15 cellular contexts compared by ENCODE assay signal in the genomic region with DNA sequence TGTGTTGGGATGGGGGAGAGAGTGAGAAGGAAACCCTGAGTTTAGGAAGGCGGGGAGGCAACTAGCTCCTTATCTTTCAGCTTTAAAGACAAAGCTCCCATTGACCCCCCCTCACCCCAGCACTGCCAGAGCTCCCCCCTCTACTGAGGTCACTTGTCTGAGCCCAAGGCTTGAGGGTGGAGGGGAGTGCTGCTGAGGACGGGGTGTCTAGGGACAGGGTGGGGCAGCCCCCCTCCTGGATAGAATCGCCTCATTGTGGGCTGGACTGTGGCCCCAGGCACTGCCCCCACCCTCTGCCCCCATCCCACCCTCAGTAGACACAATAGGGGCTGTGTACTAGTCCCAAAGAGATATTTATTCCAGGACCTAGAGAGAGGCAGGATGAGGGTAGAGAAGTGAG. TPM values are rescaled to one million over a fixed set of nuclear protein-coding genes. Genes with fewer than 3 reads are reported as not detected.
DNase-seq lines count a peak whose midpoint lies in the region; ATAC-seq and FAIRE-seq lines count a peak whose summit lies in the region.
"Had no signal": no experiment of that assay in that cellular context is flagged by ENCODE, and none has a peak within 500 bp of the region (broad histone marks: within the 10 kb centered on the region; RNA-seq: fewer than 3 reads in every experiment).

No MANE protein-coding gene starts in this region.

- H3K9me3 ChIP-seq in muscle layer of duodenum (ENCODE audit: control insufficient read depth in 1 of 2, low read length in 2 of 2) = no peaks in the 10 kb centered on the region

- no peak for FAIRE-seq in frontal cortex (lab: Jason Lieb, UNC)

- H3K4me1 ChIP-seq in muscle layer of duodenum (ENCODE audit: control insufficient read depth in 1 of 2, insufficient read depth in 2 of 2, low read length in 2 of 2) = peaks cover 0 to 22% of the 10 kb centered on the region in 2 donors

- H3K27ac ChIP-seq in muscle layer of duodenum (ENCODE audit: low read length) = peak overlapping the region; percentile 82
- H3K27ac ChIP-seq: epithelial cell of prostate had no signal

- H3K36me3 ChIP-seq in muscle layer of duodenum (ENCODE audit: control insufficient read depth in 1 of 2, insufficient read depth in 2 of 2, low read length in 2 of 2) = no peaks in the 10 kb centered on the region

- no peak overlapping the region for H3K4me3 ChIP-seq in muscle layer of duodenum (ENCODE audit: low read depth in 1 of 2, low read length in 2 of 2)
- H3K4me3 ChIP-seq: lung had no signal

- H3K27me3 ChIP-seq in muscle layer of duodenum (ENCODE audit: low read depth, low read length) = no peaks in the 10 kb centered on the region

- DNase-seq in amygdala (lab: John Stamatoyannopoulos, UW) = peak in 54 of 56 donors; percentile 16 to 95 (median 80)
- peak; percentile 52 to 78 for DNase-seq in frontal cortex (ENCODE audit: low spot score in 2 of 2)
- peak; percentile 91 for DNase-seq in superior temporal gyrus (ENCODE audit: extremely low spot score)
- DNase-seq in AG20443 (ENCODE audit: low spot score) = no peak
- no peak for DNase-seq in NOMO-1 treated with dmso at 0.1 percent for 144 hours (lab: John Stamatoyannopoulos, UW; ENCODE audit: unreplicated experiment)
- DNase-seq: activated B cell treated with CpG ODN at 0.5 μM for 24 hours, NCI-H2029, NCI-H446, Right ventricle myocardium superior had no signal

- ATAC-seq in GM19328 (IDR thresholded peaks at IDR 0.05; ENCODE audit: unreplicated experiment) (no peak), HG02884 (IDR thresholded peaks at IDR 0.05; ENCODE audit: unreplicated experiment) (no peak)

RNA-seq across cellular contexts. Expression of a gene that starts 3.0 kb away (rescaled TPM):
- 2.0 TPM for total RNA-seq in frontal cortex
- total RNA-seq: activated B cell treated with CpG ODN at 0.5 μM for 24 hours, B cell had no signal

RNA-seq across cellular contexts. Expression of a gene that starts 21.4 kb away (rescaled TPM):
- 74.6 TPM for total RNA-seq in frontal cortex

RNA-seq across cellular contexts. Expression of a gene that starts 33.5 kb away (rescaled TPM):
- total RNA-seq in frontal cortex = 1,399 TPM

RNA-seq across cellular contexts. Expression of a gene that starts 35.1 kb away (rescaled TPM):
- total RNA-seq in frontal cortex = 8.2 TPM

RNA-seq across cellular contexts. Expression of a gene that starts 41.2 kb away (rescaled TPM):
- total RNA-seq in frontal cortex = 15.5 TPM

Comparison
In these comparisons a context has a peak if more than half of its experiments do, and no peak if none do; other contexts are left out.
1. DNase-seq: peak in amygdala (54 of 56), frontal cortex (2 of 2) and superior temporal gyrus (single experiment); none in AG20443 (single experiment) and NOMO-1 treated with dmso at 0.1 percent for 144 hours (single experiment).